Comparison of ENCODE assay signal across 1 cellular context in the genomic region with DNA sequence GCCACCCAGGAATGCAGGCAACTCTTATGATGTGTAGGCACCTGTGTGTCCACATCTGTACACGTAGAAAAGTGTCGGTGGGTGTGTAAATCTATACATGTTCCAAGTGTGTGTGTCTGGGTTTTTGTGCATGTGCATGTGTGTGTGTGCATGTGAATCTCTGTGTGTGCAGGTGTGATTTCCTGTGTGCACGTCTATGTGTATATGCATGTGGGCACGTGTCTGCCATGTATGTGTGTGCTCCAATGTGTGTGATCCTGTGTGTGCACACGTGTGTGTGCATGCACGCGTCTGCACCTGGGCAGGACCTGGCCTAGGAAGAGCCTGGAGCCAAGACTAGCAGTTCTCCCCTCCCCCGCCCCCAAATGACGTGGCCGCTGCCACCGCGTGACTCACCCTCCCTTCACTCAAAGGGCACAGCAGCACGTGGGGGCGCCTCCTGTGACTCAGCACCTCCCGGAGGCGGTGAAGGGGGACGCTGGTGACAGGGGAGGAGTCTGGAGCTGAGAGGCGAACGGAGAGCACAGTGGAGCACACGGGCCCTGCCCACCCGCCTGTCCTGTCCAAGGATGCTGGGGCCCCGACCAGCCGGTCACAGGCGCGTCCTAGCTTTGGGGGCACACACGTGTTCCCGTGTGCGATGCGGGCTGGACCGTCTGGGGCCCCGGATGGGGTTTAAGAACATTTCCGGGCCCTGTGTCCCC.
TF ChIP-seq lines count a peak whose summit lies in the region.

No MANE protein-coding gene starts in this region.

TF ChIP-seq in HepG2, 621 proteins besides CTCF, POLR2A, EP300 and RAD21 (continued from another document and continues in another):
- TF ChIP-seq, protein P1, sequence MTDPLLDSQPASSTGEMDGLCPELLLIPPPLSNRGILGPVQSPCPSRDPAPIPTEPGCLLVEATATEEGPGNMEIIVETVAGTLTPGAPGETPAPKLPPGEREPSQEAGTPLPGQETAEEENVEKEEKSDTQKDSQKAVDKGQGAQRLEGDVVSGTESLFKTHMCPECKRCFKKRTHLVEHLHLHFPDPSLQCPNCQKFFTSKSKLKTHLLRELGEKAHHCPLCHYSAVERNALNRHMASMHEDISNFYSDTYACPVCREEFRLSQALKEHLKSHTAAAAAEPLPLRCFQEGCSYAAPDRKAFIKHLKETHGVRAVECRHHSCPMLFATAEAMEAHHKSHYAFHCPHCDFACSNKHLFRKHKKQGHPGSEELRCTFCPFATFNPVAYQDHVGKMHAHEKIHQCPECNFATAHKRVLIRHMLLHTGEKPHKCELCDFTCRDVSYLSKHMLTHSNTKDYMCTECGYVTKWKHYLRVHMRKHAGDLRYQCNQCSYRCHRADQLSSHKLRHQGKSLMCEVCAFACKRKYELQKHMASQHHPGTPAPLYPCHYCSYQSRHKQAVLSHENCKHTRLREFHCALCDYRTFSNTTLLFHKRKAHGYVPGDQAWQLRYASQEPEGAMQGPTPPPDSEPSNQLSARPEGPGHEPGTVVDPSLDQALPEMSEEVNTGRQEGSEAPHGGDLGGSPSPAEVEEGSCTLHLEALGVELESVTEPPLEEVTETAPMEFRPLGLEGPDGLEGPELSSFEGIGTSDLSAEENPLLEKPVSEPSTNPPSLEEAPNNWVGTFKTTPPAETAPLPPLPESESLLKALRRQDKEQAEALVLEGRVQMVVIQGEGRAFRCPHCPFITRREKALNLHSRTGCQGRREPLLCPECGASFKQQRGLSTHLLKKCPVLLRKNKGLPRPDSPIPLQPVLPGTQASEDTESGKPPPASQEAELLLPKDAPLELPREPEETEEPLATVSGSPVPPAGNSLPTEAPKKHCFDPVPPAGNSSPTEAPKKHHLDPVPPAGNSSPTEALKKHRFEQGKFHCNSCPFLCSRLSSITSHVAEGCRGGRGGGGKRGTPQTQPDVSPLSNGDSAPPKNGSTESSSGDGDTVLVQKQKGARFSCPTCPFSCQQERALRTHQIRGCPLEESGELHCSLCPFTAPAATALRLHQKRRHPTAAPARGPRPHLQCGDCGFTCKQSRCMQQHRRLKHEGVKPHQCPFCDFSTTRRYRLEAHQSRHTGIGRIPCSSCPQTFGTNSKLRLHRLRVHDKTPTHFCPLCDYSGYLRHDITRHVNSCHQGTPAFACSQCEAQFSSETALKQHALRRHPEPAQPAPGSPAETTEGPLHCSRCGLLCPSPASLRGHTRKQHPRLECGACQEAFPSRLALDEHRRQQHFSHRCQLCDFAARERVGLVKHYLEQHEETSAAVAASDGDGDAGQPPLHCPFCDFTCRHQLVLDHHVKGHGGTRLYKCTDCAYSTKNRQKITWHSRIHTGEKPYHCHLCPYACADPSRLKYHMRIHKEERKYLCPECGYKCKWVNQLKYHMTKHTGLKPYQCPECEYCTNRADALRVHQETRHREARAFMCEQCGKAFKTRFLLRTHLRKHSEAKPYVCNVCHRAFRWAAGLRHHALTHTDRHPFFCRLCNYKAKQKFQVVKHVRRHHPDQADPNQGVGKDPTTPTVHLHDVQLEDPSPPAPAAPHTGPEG (CRISPR knock-in tag; IDR thresholded peaks at IDR 0.05) = peak; percentile 44
- peak; percentile 69; the same call in 1 of the 2 replicates for TF ChIP-seq SALL2 (CRISPR knock-in tag; IDR thresholded peaks at IDR 0.05)
- no peak for TF ChIP-seq ZNF329 (CRISPR knock-in tag; IDR thresholded peaks at IDR 0.05; ENCODE audit: low read depth)
- TF ChIP-seq NCOR1 (IDR thresholded peaks at IDR 0.05; ENCODE audit: borderline replicate concordance, low read length) = no peak; the same call in 1 of the 2 replicates
- TF ChIP-seq, protein P2, sequence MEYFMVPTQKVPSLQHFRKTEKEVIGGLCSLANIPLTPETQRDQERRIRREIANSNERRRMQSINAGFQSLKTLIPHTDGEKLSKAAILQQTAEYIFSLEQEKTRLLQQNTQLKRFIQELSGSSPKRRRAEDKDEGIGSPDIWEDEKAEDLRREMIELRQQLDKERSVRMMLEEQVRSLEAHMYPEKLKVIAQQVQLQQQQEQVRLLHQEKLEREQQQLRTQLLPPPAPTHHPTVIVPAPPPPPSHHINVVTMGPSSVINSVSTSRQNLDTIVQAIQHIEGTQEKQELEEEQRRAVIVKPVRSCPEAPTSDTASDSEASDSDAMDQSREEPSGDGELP (IDR thresholded peaks at IDR 0.05; ENCODE audit: borderline replicate concordance, low read depth) = peak; percentile 71; the same call in 1 of the 2 replicates
- peak; percentile 72 for TF ChIP-seq THAP11 (CRISPR knock-in tag; IDR thresholded peaks at IDR 0.05)
- no peak; the same call in 1 of the 2 replicates for TF ChIP-seq ZNF225 (CRISPR knock-in tag; IDR thresholded peaks at IDR 0.05)
- TF ChIP-seq HDAC1 (CRISPR knock-in tag; IDR thresholded peaks at IDR 0.05) = peak; percentile 97
- peak; percentile 85; the same call in 1 of the 2 replicates for TF ChIP-seq SOX5 (CRISPR knock-in tag; IDR thresholded peaks at IDR 0.05; ENCODE audit: borderline replicate concordance)
- peak; percentile 88 for TF ChIP-seq ETV5 (CRISPR knock-in tag; IDR thresholded peaks at IDR 0.05; ENCODE audit: borderline replicate concordance)
- TF ChIP-seq ZNF746 (CRISPR knock-in tag; IDR thresholded peaks at IDR 0.05) = peak; percentile 95
- TF ChIP-seq ZMYM3 (CRISPR knock-in tag; IDR thresholded peaks at IDR 0.05) = peak; percentile 83
- TF ChIP-seq KDM4B (CRISPR knock-in tag; IDR thresholded peaks at IDR 0.05) = peak; percentile 87
- TF ChIP-seq ZNF33B (CRISPR knock-in tag; IDR thresholded peaks at IDR 0.05) = 0 out of 2 replicates have a peak, but pooled peaks have one; percentile 5
- no peak for TF ChIP-seq PRPF4 (IDR thresholded peaks at IDR 0.05; ENCODE audit: low read depth, low read length, poor library complexity, severe bottlenecking)
- TF ChIP-seq FOXK1 (CRISPR knock-in tag; IDR thresholded peaks at IDR 0.05; ENCODE audit: borderline replicate concordance, low read depth) = peak; percentile 70; the same call in 1 of the 2 replicates
- TF ChIP-seq, protein P3, sequence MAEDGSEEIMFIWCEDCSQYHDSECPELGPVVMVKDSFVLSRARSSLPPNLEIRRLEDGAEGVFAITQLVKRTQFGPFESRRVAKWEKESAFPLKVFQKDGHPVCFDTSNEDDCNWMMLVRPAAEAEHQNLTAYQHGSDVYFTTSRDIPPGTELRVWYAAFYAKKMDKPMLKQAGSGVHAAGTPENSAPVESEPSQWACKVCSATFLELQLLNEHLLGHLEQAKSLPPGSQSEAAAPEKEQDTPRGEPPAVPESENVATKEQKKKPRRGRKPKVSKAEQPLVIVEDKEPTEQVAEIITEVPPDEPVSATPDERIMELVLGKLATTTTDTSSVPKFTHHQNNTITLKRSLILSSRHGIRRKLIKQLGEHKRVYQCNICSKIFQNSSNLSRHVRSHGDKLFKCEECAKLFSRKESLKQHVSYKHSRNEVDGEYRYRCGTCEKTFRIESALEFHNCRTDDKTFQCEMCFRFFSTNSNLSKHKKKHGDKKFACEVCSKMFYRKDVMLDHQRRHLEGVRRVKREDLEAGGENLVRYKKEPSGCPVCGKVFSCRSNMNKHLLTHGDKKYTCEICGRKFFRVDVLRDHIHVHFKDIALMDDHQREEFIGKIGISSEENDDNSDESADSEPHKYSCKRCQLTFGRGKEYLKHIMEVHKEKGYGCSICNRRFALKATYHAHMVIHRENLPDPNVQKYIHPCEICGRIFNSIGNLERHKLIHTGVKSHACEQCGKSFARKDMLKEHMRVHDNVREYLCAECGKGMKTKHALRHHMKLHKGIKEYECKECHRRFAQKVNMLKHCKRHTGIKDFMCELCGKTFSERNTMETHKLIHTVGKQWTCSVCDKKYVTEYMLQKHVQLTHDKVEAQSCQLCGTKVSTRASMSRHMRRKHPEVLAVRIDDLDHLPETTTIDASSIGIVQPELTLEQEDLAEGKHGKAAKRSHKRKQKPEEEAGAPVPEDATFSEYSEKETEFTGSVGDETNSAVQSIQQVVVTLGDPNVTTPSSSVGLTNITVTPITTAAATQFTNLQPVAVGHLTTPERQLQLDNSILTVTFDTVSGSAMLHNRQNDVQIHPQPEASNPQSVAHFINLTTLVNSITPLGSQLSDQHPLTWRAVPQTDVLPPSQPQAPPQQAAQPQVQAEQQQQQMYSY (CRISPR knock-in tag; IDR thresholded peaks at IDR 0.05) = peak; percentile 67
- peak; percentile 45; the same call in 1 of the 2 replicates for TF ChIP-seq TBX3 (IDR thresholded peaks at IDR 0.05; ENCODE audit: borderline replicate concordance)
- TF ChIP-seq, protein P4, sequence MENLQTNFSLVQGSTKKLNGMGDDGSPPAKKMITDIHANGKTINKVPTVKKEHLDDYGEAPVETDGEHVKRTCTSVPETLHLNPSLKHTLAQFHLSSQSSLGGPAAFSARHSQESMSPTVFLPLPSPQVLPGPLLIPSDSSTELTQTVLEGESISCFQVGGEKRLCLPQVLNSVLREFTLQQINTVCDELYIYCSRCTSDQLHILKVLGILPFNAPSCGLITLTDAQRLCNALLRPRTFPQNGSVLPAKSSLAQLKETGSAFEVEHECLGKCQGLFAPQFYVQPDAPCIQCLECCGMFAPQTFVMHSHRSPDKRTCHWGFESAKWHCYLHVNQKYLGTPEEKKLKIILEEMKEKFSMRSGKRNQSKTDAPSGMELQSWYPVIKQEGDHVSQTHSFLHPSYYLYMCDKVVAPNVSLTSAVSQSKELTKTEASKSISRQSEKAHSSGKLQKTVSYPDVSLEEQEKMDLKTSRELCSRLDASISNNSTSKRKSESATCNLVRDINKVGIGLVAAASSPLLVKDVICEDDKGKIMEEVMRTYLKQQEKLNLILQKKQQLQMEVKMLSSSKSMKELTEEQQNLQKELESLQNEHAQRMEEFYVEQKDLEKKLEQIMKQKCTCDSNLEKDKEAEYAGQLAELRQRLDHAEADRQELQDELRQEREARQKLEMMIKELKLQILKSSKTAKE (CRISPR knock-in tag; IDR thresholded peaks at IDR 0.05; ENCODE audit: borderline replicate concordance) = peak; percentile 94
- peak; percentile 89; the same call in 1 of the 2 replicates for TF ChIP-seq ZMAT3 (CRISPR knock-in tag; conservative IDR thresholded peaks at IDR 0.05)
- TF ChIP-seq ZNF160 (CRISPR knock-in tag; IDR thresholded peaks at IDR 0.05) = 0 out of 2 replicates have a peak, but pooled peaks have one; percentile 10
- TF ChIP-seq TAF1 (CRISPR knock-in tag; IDR thresholded peaks at IDR 0.05) = peak; percentile 78
- peak; percentile 20; the same call in 1 of the 2 replicates for TF ChIP-seq KDM5B (CRISPR knock-in tag; IDR thresholded peaks at IDR 0.05; ENCODE audit: borderline replicate concordance)
- peak; percentile 60; the same call in 1 of the 2 replicates for TF ChIP-seq ZKSCAN8 (CRISPR knock-in tag; IDR thresholded peaks at IDR 0.05; ENCODE audit: borderline replicate concordance)
- TF ChIP-seq, protein P5, sequence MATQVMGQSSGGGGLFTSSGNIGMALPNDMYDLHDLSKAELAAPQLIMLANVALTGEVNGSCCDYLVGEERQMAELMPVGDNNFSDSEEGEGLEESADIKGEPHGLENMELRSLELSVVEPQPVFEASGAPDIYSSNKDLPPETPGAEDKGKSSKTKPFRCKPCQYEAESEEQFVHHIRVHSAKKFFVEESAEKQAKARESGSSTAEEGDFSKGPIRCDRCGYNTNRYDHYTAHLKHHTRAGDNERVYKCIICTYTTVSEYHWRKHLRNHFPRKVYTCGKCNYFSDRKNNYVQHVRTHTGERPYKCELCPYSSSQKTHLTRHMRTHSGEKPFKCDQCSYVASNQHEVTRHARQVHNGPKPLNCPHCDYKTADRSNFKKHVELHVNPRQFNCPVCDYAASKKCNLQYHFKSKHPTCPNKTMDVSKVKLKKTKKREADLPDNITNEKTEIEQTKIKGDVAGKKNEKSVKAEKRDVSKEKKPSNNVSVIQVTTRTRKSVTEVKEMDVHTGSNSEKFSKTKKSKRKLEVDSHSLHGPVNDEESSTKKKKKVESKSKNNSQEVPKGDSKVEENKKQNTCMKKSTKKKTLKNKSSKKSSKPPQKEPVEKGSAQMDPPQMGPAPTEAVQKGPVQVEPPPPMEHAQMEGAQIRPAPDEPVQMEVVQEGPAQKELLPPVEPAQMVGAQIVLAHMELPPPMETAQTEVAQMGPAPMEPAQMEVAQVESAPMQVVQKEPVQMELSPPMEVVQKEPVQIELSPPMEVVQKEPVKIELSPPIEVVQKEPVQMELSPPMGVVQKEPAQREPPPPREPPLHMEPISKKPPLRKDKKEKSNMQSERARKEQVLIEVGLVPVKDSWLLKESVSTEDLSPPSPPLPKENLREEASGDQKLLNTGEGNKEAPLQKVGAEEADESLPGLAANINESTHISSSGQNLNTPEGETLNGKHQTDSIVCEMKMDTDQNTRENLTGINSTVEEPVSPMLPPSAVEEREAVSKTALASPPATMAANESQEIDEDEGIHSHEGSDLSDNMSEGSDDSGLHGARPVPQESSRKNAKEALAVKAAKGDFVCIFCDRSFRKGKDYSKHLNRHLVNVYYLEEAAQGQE (IDR thresholded peaks at IDR 0.05; ENCODE audit: borderline replicate concordance in 1 of 2, low read depth in 1 of 2, low read length in 2 of 2) = peak in 1 of 2 experiments; percentile 34; a peak in 1 of 4 replicates
